ENCODE assay signal across 4 cellular contexts in genomic region chr4:61759885-61760284, GRCh38.
DNase-seq lines count a peak whose midpoint lies in the region; ATAC-seq, FAIRE-seq and TF ChIP-seq lines count a peak whose summit lies in the region.
"Not testable (repeated sequence)": the region's sequence is repeated elsewhere in the genome, so short reads cannot be mapped to it uniquely, and the experiment has no call there.

No MANE protein-coding gene starts in this region.

- not testable (repeated sequence) for H4K5ac ChIP-seq in H1 (ENCODE audit: insufficient read length, low read depth, low read length)

- WGBS in H1 (ENCODE audit: extremely low coverage in 1 of 2, insufficient coverage in 1 of 2, insufficient read length in 1 of 2, insufficient replicate concordance in 2 of 2, low coverage in 1 of 2, low lambda C conversion rate in 2 of 2, missing lambda C conversion rate in 1 of 2), 2 experiments: 91% methylated on average over 4 of the region's 4 CpGs; no CpG with 5 or more reads in 1 of the 2 experiments

- H3K23ac ChIP-seq in H1 (ENCODE audit: insufficient read length): not testable (repeated sequence)

- not testable (repeated sequence) for H3K4me1 ChIP-seq in GM23338 (ENCODE audit: insufficient read depth); H1 (replicated peaks in 1 of 4; ENCODE audit: control insufficient read depth in 3 of 4, insufficient read depth in 4 of 4, low read length in 3 of 4); iPS-20b (ENCODE audit: insufficient read depth, low read length)

- peaks cover 11% of the 10 kb centered on the region; the same call in 1 of the 2 replicates for H4K20me1 ChIP-seq in GM23338 (replicated peaks; ENCODE audit: insufficient read depth)
- not testable (repeated sequence) for H4K20me1 ChIP-seq in H1 (replicated peaks in 1 of 2; ENCODE audit: control insufficient read depth in 1 of 2, insufficient read depth in 2 of 2, low read length in 2 of 2)

- ATAC-seq in GM23338, WTC11: not testable (repeated sequence)

- not testable (repeated sequence) for H3K9me2 ChIP-seq in GM23338 (ENCODE audit: insufficient read depth)

- H3K4me3 ChIP-seq in GM23338 (peak overlapping the region; percentile 12; the same call in 1 of the 2 replicates), iPS-20b (ENCODE audit: low read length) (peak overlapping the region; percentile 21; the same call in 1 of the 2 replicates)
- not testable (repeated sequence) for H3K4me3 ChIP-seq in H1 (ENCODE audit: extremely low read depth in 1 of 4, insufficient read depth in 2 of 4, low read depth in 3 of 4, low read length in 4 of 4)

- H3K9me3 ChIP-seq in H1 (ENCODE audit: insufficient read depth in 2 of 2, low read depth in 1 of 2, low read length in 1 of 2): peaks cover 65 to 67% of the 10 kb centered on the region in 2 experiments
- H3K9me3 ChIP-seq in iPS-20b (ENCODE audit: insufficient read depth, low read depth, low read length): peaks cover 81% of the 10 kb centered on the region

- FAIRE-seq in H1 (lab: Jason Lieb, UNC): not testable (repeated sequence)

- TF ChIP-seq EP300 in H1 (IDR thresholded peaks at IDR 0.05; ENCODE audit: borderline replicate concordance in 1 of 2, low read depth in 2 of 2, low read length in 2 of 2): not testable (repeated sequence)

- not testable (repeated sequence) for H3K9ac ChIP-seq in H1 (replicated peaks in 1 of 4; ENCODE audit: extremely low read depth in 1 of 4, low read depth in 3 of 4, low read length in 3 of 4); iPS-20b (ENCODE audit: low read depth, low read length)

- TF ChIP-seq POLR2A in H1 (IDR thresholded peaks at IDR 0.05; ENCODE audit: control extremely low read depth in 1 of 2, low read depth in 2 of 2, low read length in 2 of 2): peak; percentile 50; a peak in 2 of 3 replicates

- peaks cover 23% of the 10 kb centered on the region for H3K27me3 ChIP-seq in GM23338 (ENCODE audit: insufficient read depth)
- H3K27me3 ChIP-seq in H1 (replicated peaks in 1 of 4; ENCODE audit: control insufficient read depth in 3 of 4, extremely low read depth in 1 of 4, insufficient read depth in 3 of 4, low read length in 3 of 4); iPS-20b (ENCODE audit: insufficient read depth, low read length): not testable (repeated sequence)

- not testable (repeated sequence) for H2BK15ac ChIP-seq in H1 (ENCODE audit: low read length)

- not testable (repeated sequence) for H2BK12ac ChIP-seq in H1 (ENCODE audit: low read depth, low read length)

- H3K79me1 ChIP-seq in H1 (ENCODE audit: low read depth, low read length): not testable (repeated sequence)

- POLR2A ChIA-PET in WTC11 (lab: Charles Lee): not testable (repeated sequence)
- POLR2A ChIA-PET in H1 (lab: Charles Lee; ENCODE audit: partially characterized antibody): interaction anchor here (0.8 to 5.0 kb wide), 8 partner anchors 10 to 321 kb away, joined by 3 to 37 read pairs (median 4); no protein-coding TSS in a partner anchor

- H3K9me3 Mint-ChIP-seq in GM23338: peaks cover 100% of the 10 kb centered on the region
- peaks cover 89% of the 10 kb centered on the region for H3K9me3 Mint-ChIP-seq in WTC11

- 0 out of 2 replicates have a peak overlapping the region, but pooled peaks have one; percentile 33 for H3K27ac ChIP-seq in GM23338 (ENCODE audit: low read depth)
- not testable (repeated sequence) for H3K27ac ChIP-seq in H1 (ENCODE audit: low read depth, low read length); iPS-20b (ENCODE audit: low read length)

- H2BK20ac ChIP-seq in H1 (ENCODE audit: low read length): not testable (repeated sequence)

- H3K36me3 ChIP-seq in GM23338 (ENCODE audit: insufficient read depth) (peaks cover 67% of the 10 kb centered on the region), H1 (ENCODE audit: control insufficient read depth in 2 of 4, insufficient read depth in 4 of 4, low read length in 3 of 4) (peaks cover 28 to 57% (median 45%) of the 10 kb centered on the region in 4 experiments), iPS-20b (ENCODE audit: insufficient read depth, low read depth, low read length) (peaks cover 58% of the 10 kb centered on the region)

- TF ChIP-seq RAD21 in H1 (IDR thresholded peaks at IDR 0.05 in 1 of 2, conservative IDR thresholded peaks at IDR 0.05 in 1 of 2; ENCODE audit: low read depth in 2 of 2, low read length in 2 of 2): not testable (repeated sequence)

- H2BK5ac ChIP-seq in H1 (ENCODE audit: low read depth, low read length): not testable (repeated sequence)

- TF ChIP-seq CTCF in GM23338 (conservative IDR thresholded peaks at IDR 0.05; ENCODE audit: low read depth in 2 of 2); WTC11 (IDR thresholded peaks at IDR 0.05); H1 (IDR thresholded peaks at IDR 0.05; ENCODE audit: control extremely low read depth in 1 of 3, insufficient read depth in 1 of 3, low read depth in 1 of 3, low read length in 3 of 3): not testable (repeated sequence)

- not testable (repeated sequence) for H2AK5ac ChIP-seq in H1 (ENCODE audit: low read depth, low read length)

- H3K56ac ChIP-seq in H1 (replicated peaks; ENCODE audit: insufficient read length, low read depth, low read length): not testable (repeated sequence)

- CTCF ChIA-PET in WTC11 (lab: Charles Lee); H1 (lab: Charles Lee; ENCODE audit: partially characterized antibody): not testable (repeated sequence)

- peak; percentile 28 for DNase-seq in GM23338 (ENCODE audit: low spot score)
- DNase-seq in WTC11 (ENCODE audit: low spot score): peak; percentile 23
- DNase-seq in H1 (ENCODE audit: low read depth in 1 of 2, low spot score in 2 of 2): not testable (repeated sequence)

- H3K27me3 Mint-ChIP-seq in GM23338 (ENCODE audit: insufficient read depth, low read depth, poor library complexity): peaks cover 90% of the 10 kb centered on the region
- H3K27me3 Mint-ChIP-seq in WTC11 (ENCODE audit: low read depth): peaks cover 70% of the 10 kb centered on the region

- H4K91ac ChIP-seq in H1 (replicated peaks; ENCODE audit: insufficient read length, low read length): not testable (repeated sequence)

- H4K8ac ChIP-seq in H1 (ENCODE audit: extremely low read depth, insufficient read depth, low read length): not testable (repeated sequence)

- H3K79me2 ChIP-seq in GM23338 (replicated peaks; ENCODE audit: insufficient read depth): peaks cover 15% of the 10 kb centered on the region
- H3K79me2 ChIP-seq in H1 (ENCODE audit: control insufficient read depth in 1 of 2, insufficient read depth in 2 of 2, low read length in 2 of 2): peaks cover 0 to 16% of the 10 kb centered on the region in 2 experiments; a peak in 1 of 4 replicates

- H3K4me3 Mint-ChIP-seq in GM23338: peak overlapping the region; percentile 29; the same call in 1 of the 3 replicates
- H3K4me3 Mint-ChIP-seq in WTC11: peak overlapping the region; percentile 12; the same call in 1 of the 2 replicates

- H2AFZ ChIP-seq in GM23338; H1 (ENCODE audit: low read length): not testable (repeated sequence)

- peaks cover 70% of the 10 kb centered on the region for H3F3A ChIP-seq in GM23338 (replicated peaks; ENCODE audit: low read depth)

- H3K4me1 Mint-ChIP-seq in GM23338, WTC11: not testable (repeated sequence)

- not testable (repeated sequence) for H3K18ac ChIP-seq in H1 (ENCODE audit: extremely low read depth, low read length)

- H3K4me2 ChIP-seq in GM23338; H1 (ENCODE audit: insufficient read depth in 1 of 2, low read depth in 2 of 2, low read length in 2 of 2): not testable (repeated sequence)

- not testable (repeated sequence) for H2BK120ac ChIP-seq in H1 (replicated peaks; ENCODE audit: low read depth, low read length)

- H3K4ac ChIP-seq in H1 (replicated peaks; ENCODE audit: insufficient read length, low read depth, low read length): not testable (repeated sequence)

- not testable (repeated sequence) for H3K14ac ChIP-seq in H1 (ENCODE audit: insufficient read length)

- H3K36me3 Mint-ChIP-seq in GM23338 (ENCODE audit: low read depth) (peaks cover 100% of the 10 kb centered on the region), WTC11 (peaks cover 100% of the 10 kb centered on the region)

- H3K23me2 ChIP-seq in H1 (ENCODE audit: low read depth, low read length): not testable (repeated sequence)

- not testable (repeated sequence) for H3K27ac Mint-ChIP-seq in GM23338, WTC11

TF ChIP-seq in GM23338, 12 proteins besides CTCF, POLR2A, EP300 and RAD21:
- TF ChIP-seq ZNF331 (CRISPR knock-in tag; IDR thresholded peaks at IDR 0.05; ENCODE audit: low read depth) (0 out of 2 replicates have a peak, but pooled peaks have one; percentile 33), CREB1 (CRISPR knock-in tag; IDR thresholded peaks at IDR 0.05; ENCODE audit: low read depth) (0 out of 2 replicates have a peak, but pooled peaks have one; percentile 25), POLR2AphosphoS5 (IDR thresholded peaks at IDR 0.05; ENCODE audit: low read depth) (peak; percentile 52; the same call in 1 of the 2 replicates)

TF ChIP-seq in H1, 55 proteins besides CTCF, POLR2A, EP300 and RAD21:
- TF ChIP-seq GTF2F1 (IDR thresholded peaks at IDR 0.05; ENCODE audit: borderline replicate concordance, low read depth, low read length) (peak; percentile 90), POLR2AphosphoS5 (IDR thresholded peaks at IDR 0.05; ENCODE audit: low read depth, low read length) (peak; percentile 60)
